In genomic region chr10:84256510-84257342, GRCh38 we compare ENCODE assay signal across 1 cellular context.
TF ChIP-seq lines count a peak whose summit lies in the region.

No MANE protein-coding gene starts in this region.

TF ChIP-seq in K562, 482 proteins besides CTCF, POLR2A, EP300 and RAD21 (continues in another document):
- TF ChIP-seq, protein P1, sequence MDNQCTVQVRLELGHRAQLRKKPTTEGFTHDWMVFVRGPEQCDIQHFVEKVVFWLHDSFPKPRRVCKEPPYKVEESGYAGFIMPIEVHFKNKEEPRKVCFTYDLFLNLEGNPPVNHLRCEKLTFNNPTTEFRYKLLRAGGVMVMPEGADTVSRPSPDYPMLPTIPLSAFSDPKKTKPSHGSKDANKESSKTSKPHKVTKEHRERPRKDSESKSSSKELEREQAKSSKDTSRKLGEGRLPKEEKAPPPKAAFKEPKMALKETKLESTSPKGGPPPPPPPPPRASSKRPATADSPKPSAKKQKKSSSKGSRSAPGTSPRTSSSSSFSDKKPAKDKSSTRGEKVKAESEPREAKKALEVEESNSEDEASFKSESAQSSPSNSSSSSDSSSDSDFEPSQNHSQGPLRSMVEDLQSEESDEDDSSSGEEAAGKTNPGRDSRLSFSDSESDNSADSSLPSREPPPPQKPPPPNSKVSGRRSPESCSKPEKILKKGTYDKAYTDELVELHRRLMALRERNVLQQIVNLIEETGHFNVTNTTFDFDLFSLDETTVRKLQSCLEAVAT (IDR thresholded peaks at IDR 0.05), result no peak
- 0 out of 2 replicates have a peak, but pooled peaks have one; percentile 61 for TF ChIP-seq ZNF217 (CRISPR knock-in tag; IDR thresholded peaks at IDR 0.05)
- peak; percentile 54 to 78; a peak in 2 of 4 replicates for TF ChIP-seq TRIM24 (IDR thresholded peaks at IDR 0.05)
- peak; percentile 69; the same call in 1 of the 2 replicates for TF ChIP-seq ZNF263 (CRISPR knock-in tag; IDR thresholded peaks at IDR 0.05; ENCODE audit: borderline replicate concordance)
- no peak for TF ChIP-seq NR4A1 (CRISPR knock-in tag; IDR thresholded peaks at IDR 0.05)
- TF ChIP-seq NR4A1 (tag; IDR thresholded peaks at IDR 0.05), result peak; percentile 87
- TF ChIP-seq ZBTB1 (CRISPR knock-in tag; IDR thresholded peaks at IDR 0.05; ENCODE audit: borderline replicate concordance, low read depth), result peak; percentile 89
- peak; percentile 64 for TF ChIP-seq MYC (IDR thresholded peaks at IDR 0.05; ENCODE audit: low read depth, low read length)
- no peak for TF ChIP-seq MYC (CRISPR knock-in tag; IDR thresholded peaks at IDR 0.05; ENCODE audit: borderline replicate concordance, low read depth)
- no peak for TF ChIP-seq ETV6 (IDR thresholded peaks at IDR 0.05; ENCODE audit: borderline replicate concordance in 1 of 2, low read depth in 2 of 2, low read length in 1 of 2)
- TF ChIP-seq ETV6 (CRISPR knock-in tag; IDR thresholded peaks at IDR 0.05; ENCODE audit: borderline replicate concordance), result peak; percentile 93; the same call in 1 of the 2 replicates
- TF ChIP-seq BRCA1 (IDR thresholded peaks at IDR 0.05), result no peak
- TF ChIP-seq BRCA1 (CRISPR knock-in tag; IDR thresholded peaks at IDR 0.05), result no peak
- TF ChIP-seq NEUROD1 (IDR thresholded peaks at IDR 0.05; ENCODE audit: borderline replicate concordance, low read depth, low read length, partially characterized antibody), result peak; percentile 19
- TF ChIP-seq CAMTA2 (CRISPR knock-in tag; conservative IDR thresholded peaks at IDR 0.05), result no peak
- TF ChIP-seq MECOM (CRISPR knock-in tag; IDR thresholded peaks at IDR 0.05), result no peak
- no peak for TF ChIP-seq ZNF764 (CRISPR knock-in tag; IDR thresholded peaks at IDR 0.05; ENCODE audit: low read depth)
- TF ChIP-seq, protein P2, sequence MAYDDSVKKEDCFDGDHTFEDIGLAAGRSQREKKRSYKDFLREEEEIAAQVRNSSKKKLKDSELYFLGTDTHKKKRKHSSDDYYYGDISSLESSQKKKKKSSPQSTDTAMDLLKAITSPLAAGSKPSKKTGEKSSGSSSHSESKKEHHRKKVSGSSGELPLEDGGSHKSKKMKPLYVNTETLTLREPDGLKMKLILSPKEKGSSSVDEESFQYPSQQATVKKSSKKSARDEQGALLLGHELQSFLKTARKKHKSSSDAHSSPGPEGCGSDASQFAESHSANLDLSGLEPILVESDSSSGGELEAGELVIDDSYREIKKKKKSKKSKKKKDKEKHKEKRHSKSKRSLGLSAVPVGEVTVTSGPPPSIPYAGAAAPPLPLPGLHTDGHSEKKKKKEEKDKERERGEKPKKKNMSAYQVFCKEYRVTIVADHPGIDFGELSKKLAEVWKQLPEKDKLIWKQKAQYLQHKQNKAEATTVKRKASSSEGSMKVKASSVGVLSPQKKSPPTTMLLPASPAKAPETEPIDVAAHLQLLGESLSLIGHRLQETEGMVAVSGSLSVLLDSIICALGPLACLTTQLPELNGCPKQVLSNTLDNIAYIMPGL (CRISPR knock-in tag; IDR thresholded peaks at IDR 0.05), result peak; percentile 83; the same call in 1 of the 2 replicates
- TF ChIP-seq RERE (CRISPR knock-in tag; IDR thresholded peaks at IDR 0.05; ENCODE audit: borderline replicate concordance), result 0 out of 2 replicates have a peak, but pooled peaks have one; percentile 47
- TF ChIP-seq YY1 (IDR thresholded peaks at IDR 0.05; ENCODE audit: borderline replicate concordance in 1 of 3, control insufficient read depth in 1 of 3, extremely low read depth in 1 of 3, insufficient read depth in 3 of 3, insufficient read length in 1 of 3, insufficient replicate concordance in 2 of 3, low read depth in 1 of 3, low read length in 2 of 3), result peak in 2 of 3 experiments; percentile 20 to 48
- peak in 1 of 2 experiments; percentile 73; a peak in 2 of 4 replicates for TF ChIP-seq FOXA3 (CRISPR knock-in tag; conservative IDR thresholded peaks at IDR 0.05 in 1 of 2, IDR thresholded peaks at IDR 0.05 in 1 of 2)
- no peak for TF ChIP-seq IRF9 (tag; IDR thresholded peaks at IDR 0.05)
- peak; percentile 30; the same call in 1 of the 2 replicates for TF ChIP-seq SOX6 (IDR thresholded peaks at IDR 0.05)
- TF ChIP-seq NRF1 (conservative IDR thresholded peaks at IDR 0.05 in 1 of 2, IDR thresholded peaks at IDR 0.05 in 1 of 2), result no peak
- no peak for TF ChIP-seq ARID1B (IDR thresholded peaks at IDR 0.05)
- TF ChIP-seq RNF2 (IDR thresholded peaks at IDR 0.05), result peak; percentile 75
- TF ChIP-seq NFIC (IDR thresholded peaks at IDR 0.05), result peak; percentile 57
- 0 out of 2 replicates have a peak, but pooled peaks have one; percentile 34 for TF ChIP-seq ZKSCAN1 (IDR thresholded peaks at IDR 0.05; ENCODE audit: low read depth, low read length)
- TF ChIP-seq KLF16 (IDR thresholded peaks at IDR 0.05), result peak; percentile 77
- no peak for TF ChIP-seq NR1H2 (CRISPR knock-in tag; IDR thresholded peaks at IDR 0.05)
- TF ChIP-seq, protein P3, sequence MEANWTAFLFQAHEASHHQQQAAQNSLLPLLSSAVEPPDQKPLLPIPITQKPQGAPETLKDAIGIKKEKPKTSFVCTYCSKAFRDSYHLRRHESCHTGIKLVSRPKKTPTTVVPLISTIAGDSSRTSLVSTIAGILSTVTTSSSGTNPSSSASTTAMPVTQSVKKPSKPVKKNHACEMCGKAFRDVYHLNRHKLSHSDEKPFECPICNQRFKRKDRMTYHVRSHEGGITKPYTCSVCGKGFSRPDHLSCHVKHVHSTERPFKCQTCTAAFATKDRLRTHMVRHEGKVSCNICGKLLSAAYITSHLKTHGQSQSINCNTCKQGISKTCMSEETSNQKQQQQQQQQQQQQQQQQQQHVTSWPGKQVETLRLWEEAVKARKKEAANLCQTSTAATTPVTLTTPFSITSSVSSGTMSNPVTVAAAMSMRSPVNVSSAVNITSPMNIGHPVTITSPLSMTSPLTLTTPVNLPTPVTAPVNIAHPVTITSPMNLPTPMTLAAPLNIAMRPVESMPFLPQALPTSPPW (CRISPR knock-in tag; IDR thresholded peaks at IDR 0.05), result peak; percentile 27; the same call in 1 of the 2 replicates
- TF ChIP-seq NFE2L1 (tag; IDR thresholded peaks at IDR 0.05; ENCODE audit: borderline replicate concordance, low read depth), result no peak
- TF ChIP-seq TAF15 (IDR thresholded peaks at IDR 0.05; ENCODE audit: low read depth, low read length), result no peak
- peak; percentile 58; the same call in 1 of the 2 replicates for TF ChIP-seq JUN (IDR thresholded peaks at IDR 0.05; ENCODE audit: borderline replicate concordance, low read depth, low read length)
- peak; percentile 90; the same call in 1 of the 2 replicates for TF ChIP-seq JUN (CRISPR knock-in tag; IDR thresholded peaks at IDR 0.05; ENCODE audit: borderline replicate concordance)
- TF ChIP-seq LARP7 (IDR thresholded peaks at IDR 0.05), result no peak
- no peak for TF ChIP-seq ZBTB8A (IDR thresholded peaks at IDR 0.05; ENCODE audit: partially characterized antibody)
- TF ChIP-seq, protein P4, sequence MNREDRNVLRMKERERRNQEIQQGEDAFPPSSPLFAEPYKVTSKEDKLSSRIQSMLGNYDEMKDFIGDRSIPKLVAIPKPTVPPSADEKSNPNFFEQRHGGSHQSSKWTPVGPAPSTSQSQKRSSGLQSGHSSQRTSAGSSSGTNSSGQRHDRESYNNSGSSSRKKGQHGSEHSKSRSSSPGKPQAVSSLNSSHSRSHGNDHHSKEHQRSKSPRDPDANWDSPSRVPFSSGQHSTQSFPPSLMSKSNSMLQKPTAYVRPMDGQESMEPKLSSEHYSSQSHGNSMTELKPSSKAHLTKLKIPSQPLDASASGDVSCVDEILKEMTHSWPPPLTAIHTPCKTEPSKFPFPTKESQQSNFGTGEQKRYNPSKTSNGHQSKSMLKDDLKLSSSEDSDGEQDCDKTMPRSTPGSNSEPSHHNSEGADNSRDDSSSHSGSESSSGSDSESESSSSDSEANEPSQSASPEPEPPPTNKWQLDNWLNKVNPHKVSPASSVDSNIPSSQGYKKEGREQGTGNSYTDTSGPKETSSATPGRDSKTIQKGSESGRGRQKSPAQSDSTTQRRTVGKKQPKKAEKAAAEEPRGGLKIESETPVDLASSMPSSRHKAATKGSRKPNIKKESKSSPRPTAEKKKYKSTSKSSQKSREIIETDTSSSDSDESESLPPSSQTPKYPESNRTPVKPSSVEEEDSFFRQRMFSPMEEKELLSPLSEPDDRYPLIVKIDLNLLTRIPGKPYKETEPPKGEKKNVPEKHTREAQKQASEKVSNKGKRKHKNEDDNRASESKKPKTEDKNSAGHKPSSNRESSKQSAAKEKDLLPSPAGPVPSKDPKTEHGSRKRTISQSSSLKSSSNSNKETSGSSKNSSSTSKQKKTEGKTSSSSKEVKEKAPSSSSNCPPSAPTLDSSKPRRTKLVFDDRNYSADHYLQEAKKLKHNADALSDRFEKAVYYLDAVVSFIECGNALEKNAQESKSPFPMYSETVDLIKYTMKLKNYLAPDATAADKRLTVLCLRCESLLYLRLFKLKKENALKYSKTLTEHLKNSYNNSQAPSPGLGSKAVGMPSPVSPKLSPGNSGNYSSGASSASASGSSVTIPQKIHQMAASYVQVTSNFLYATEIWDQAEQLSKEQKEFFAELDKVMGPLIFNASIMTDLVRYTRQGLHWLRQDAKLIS (CRISPR knock-in tag; IDR thresholded peaks at IDR 0.05), result peak; percentile 82; the same call in 1 of the 2 replicates
- TF ChIP-seq E2F8 (IDR thresholded peaks at IDR 0.05; ENCODE audit: low read depth, partially characterized antibody), result peak; percentile 45
- no peak for TF ChIP-seq PHB2 (IDR thresholded peaks at IDR 0.05; ENCODE audit: low read depth)
- peak; percentile 62; the same call in 1 of the 2 replicates for TF ChIP-seq CREB3L1 (IDR thresholded peaks at IDR 0.05; ENCODE audit: borderline replicate concordance, low read depth)
- peak; percentile 96 for TF ChIP-seq XRCC5 (IDR thresholded peaks at IDR 0.05; ENCODE audit: low read depth, low read length)
- TF ChIP-seq PHTF2 (CRISPR knock-in tag; IDR thresholded peaks at IDR 0.05), result no peak
- no peak for TF ChIP-seq CBFA2T2 (conservative IDR thresholded peaks at IDR 0.05)
- no peak for TF ChIP-seq ZNF695 (CRISPR knock-in tag; IDR thresholded peaks at IDR 0.05)
- peak; percentile 73; the same call in 1 of the 2 replicates for TF ChIP-seq ZNF224 (CRISPR knock-in tag; IDR thresholded peaks at IDR 0.05)
